Comparison of ENCODE assay signal across 1 cellular context in genomic region chr20:37406010-37406998, GRCh38.
TF ChIP-seq lines count a peak whose summit lies in the region.

No MANE protein-coding gene starts in this region.

TF ChIP-seq in HepG2, 621 proteins besides CTCF, POLR2A, EP300 and RAD21 (continued from another document and continues in another):
- TF ChIP-seq ZNF597 (CRISPR knock-in tag; IDR thresholded peaks at IDR 0.05) (no peak), HOXA7 (CRISPR knock-in tag; IDR thresholded peaks at IDR 0.05) (no peak), HOXA9 (CRISPR knock-in tag; IDR thresholded peaks at IDR 0.05; ENCODE audit: borderline replicate concordance) (peak; percentile 92), ZNF646 (CRISPR knock-in tag; IDR thresholded peaks at IDR 0.05) (peak; percentile 70; the same call in 1 of the 2 replicates), ZNF329 (CRISPR knock-in tag; IDR thresholded peaks at IDR 0.05; ENCODE audit: low read depth) (peak; percentile 94), ZNF558 (CRISPR knock-in tag; IDR thresholded peaks at IDR 0.05; ENCODE audit: borderline replicate concordance) (peak; percentile 88; the same call in 1 of the 2 replicates), SYNCRIP (IDR thresholded peaks at IDR 0.05; ENCODE audit: insufficient read depth, low read depth, low read length) (no peak), BRD4 (CRISPR knock-in tag; IDR thresholded peaks at IDR 0.05) (peak; percentile 84; the same call in 1 of the 2 replicates), AGO2 (optimal IDR thresholded peaks at IDR 0.05; ENCODE audit: low read depth, low read length) (peak; percentile 98), ZNF512B (CRISPR knock-in tag; IDR thresholded peaks at IDR 0.05; ENCODE audit: borderline replicate concordance) (no peak), MLXIP (CRISPR knock-in tag; IDR thresholded peaks at IDR 0.05; ENCODE audit: borderline replicate concordance) (no peak; the same call in 1 of the 2 replicates), RAD51 (IDR thresholded peaks at IDR 0.05; ENCODE audit: borderline replicate concordance) (no peak), TFAP4 (IDR thresholded peaks at IDR 0.05; ENCODE audit: borderline replicate concordance, low read depth) (peak; percentile 24; the same call in 1 of the 2 replicates), PHF20 (CRISPR knock-in tag; IDR thresholded peaks at IDR 0.05) (peak; percentile 52; the same call in 1 of the 2 replicates), ATF7 (IDR thresholded peaks at IDR 0.05) (no peak), ATF7 (CRISPR knock-in tag; IDR thresholded peaks at IDR 0.05) (peak; percentile 62; the same call in 1 of the 2 replicates), FUBP1 (CRISPR knock-in tag; IDR thresholded peaks at IDR 0.05; ENCODE audit: borderline replicate concordance) (peak; percentile 73; the same call in 1 of the 2 replicates), ZNF460 (CRISPR knock-in tag; IDR thresholded peaks at IDR 0.05; ENCODE audit: borderline replicate concordance) (no peak), ZNF724P (CRISPR knock-in tag; IDR thresholded peaks at IDR 0.05; ENCODE audit: borderline replicate concordance) (peak; percentile 96; the same call in 1 of the 2 replicates), MEIS1 (CRISPR knock-in tag; IDR thresholded peaks at IDR 0.05; ENCODE audit: borderline replicate concordance) (peak; percentile 84; the same call in 1 of the 2 replicates), ZNF317 (CRISPR knock-in tag; IDR thresholded peaks at IDR 0.05) (no peak), MTA3 (CRISPR knock-in tag; IDR thresholded peaks at IDR 0.05) (no peak), TAF1 (CRISPR knock-in tag; IDR thresholded peaks at IDR 0.05) (peak; percentile 57; the same call in 1 of the 2 replicates), MEF2D (CRISPR knock-in tag; IDR thresholded peaks at IDR 0.05) (no peak), ZNF350 (CRISPR knock-in tag; IDR thresholded peaks at IDR 0.05; ENCODE audit: borderline replicate concordance, low read depth) (peak; percentile 41; the same call in 1 of the 2 replicates), SP4 (CRISPR knock-in tag; IDR thresholded peaks at IDR 0.05) (peak; percentile 25; the same call in 1 of the 2 replicates), SNAPC5 (CRISPR knock-in tag; IDR thresholded peaks at IDR 0.05; ENCODE audit: borderline replicate concordance) (no peak), JDP2 (CRISPR knock-in tag; IDR thresholded peaks at IDR 0.05; ENCODE audit: borderline replicate concordance) (no peak), NPAS2 (CRISPR knock-in tag; IDR thresholded peaks at IDR 0.05; ENCODE audit: borderline replicate concordance) (no peak), NFATC3 (CRISPR knock-in tag; IDR thresholded peaks at IDR 0.05) (0 out of 2 replicates have a peak, but pooled peaks have one; percentile 57), STAT5B (CRISPR knock-in tag; IDR thresholded peaks at IDR 0.05) (0 out of 2 replicates have a peak, but pooled peaks have one; percentile 29), PHF21A (CRISPR knock-in tag; IDR thresholded peaks at IDR 0.05) (no peak), ZNF333 (CRISPR knock-in tag; IDR thresholded peaks at IDR 0.05; ENCODE audit: borderline replicate concordance) (no peak; the same call in 1 of the 2 replicates), ZBTB39 (CRISPR knock-in tag; IDR thresholded peaks at IDR 0.05) (no peak), KDM2A (CRISPR knock-in tag; IDR thresholded peaks at IDR 0.05; ENCODE audit: borderline replicate concordance, low read depth) (peak; percentile 100), ZNF75D (CRISPR knock-in tag; IDR thresholded peaks at IDR 0.05; ENCODE audit: borderline replicate concordance) (no peak), U2AF2 (IDR thresholded peaks at IDR 0.05; ENCODE audit: low read depth, low read length) (0 out of 2 replicates have a peak, but pooled peaks have one; percentile 8), ZNF451 (CRISPR knock-in tag; IDR thresholded peaks at IDR 0.05) (peak; percentile 99), ZEB1 (IDR thresholded peaks at IDR 0.05; ENCODE audit: insufficient replicate concordance, low read depth) (no peak), TBX3 (IDR thresholded peaks at IDR 0.05; ENCODE audit: borderline replicate concordance) (no peak), ZSCAN31 (CRISPR knock-in tag; IDR thresholded peaks at IDR 0.05; ENCODE audit: low read depth) (peak; percentile 95), PCBP1 (IDR thresholded peaks at IDR 0.05; ENCODE audit: borderline replicate concordance, low read depth, low read length) (peak; percentile 55; the same call in 1 of the 2 replicates), MAZ (IDR thresholded peaks at IDR 0.05; ENCODE audit: borderline replicate concordance, low read depth, low read length) (no peak), MAZ (CRISPR knock-in tag; IDR thresholded peaks at IDR 0.05; ENCODE audit: low read depth) (peak; percentile 94; the same call in 1 of the 2 replicates), CREM (IDR thresholded peaks at IDR 0.05) (no peak), CREM (CRISPR knock-in tag; IDR thresholded peaks at IDR 0.05) (no peak), ERF (CRISPR knock-in tag; IDR thresholded peaks at IDR 0.05) (peak; percentile 93)
